ENCODE assay signal across 9 cellular contexts in the genomic region with DNA sequence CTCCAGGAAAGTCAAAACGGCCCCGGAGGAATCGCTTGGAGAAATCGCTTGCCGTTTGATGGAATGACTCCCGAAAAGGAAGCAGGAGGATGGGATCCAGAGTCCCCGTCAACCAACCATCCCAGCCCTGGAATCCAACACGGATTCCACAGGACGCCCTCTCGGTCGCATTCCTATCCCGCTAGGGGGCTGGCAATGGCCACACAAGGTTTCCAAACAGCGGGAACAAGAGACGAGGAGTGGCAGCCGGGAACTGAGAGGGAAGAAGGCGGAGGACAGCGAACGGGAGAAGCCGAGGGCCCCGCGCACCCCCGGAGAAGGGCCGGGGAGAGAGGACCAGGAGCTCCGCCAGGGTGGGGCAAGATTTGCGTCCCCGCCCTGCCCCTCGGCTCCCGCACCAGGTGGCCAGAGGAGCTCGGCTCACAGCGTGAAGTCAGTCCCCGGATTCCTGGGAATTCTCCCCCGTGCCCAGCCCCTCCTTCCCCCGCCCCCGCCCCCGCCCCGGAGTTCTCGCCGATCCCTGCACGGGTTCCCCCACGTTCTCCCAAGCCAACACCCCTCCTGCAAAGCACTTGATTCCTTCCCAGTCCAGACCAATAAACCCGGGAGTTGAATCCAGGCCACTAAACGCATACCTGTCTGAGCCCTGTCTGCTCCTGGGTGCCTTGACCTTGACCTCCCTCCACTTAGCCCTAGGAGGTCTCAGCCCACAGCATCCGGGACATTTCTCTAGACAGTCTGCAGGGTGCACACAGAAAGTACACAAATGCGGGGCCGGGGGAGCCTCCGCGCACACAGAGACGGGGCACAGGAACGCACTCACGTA. TPM values are rescaled to one million over a fixed set of nuclear protein-coding genes. Genes with fewer than 3 reads are reported as not detected.
A peak's percentile ranks its signal among the peaks of the same experiment; 100 is the strongest.
DNase-seq lines count a peak whose midpoint lies in the region; ATAC-seq and TF ChIP-seq lines count a peak whose summit lies in the region.
"Had no signal": no experiment of that assay in that cellular context is flagged by ENCODE, and none has a peak within 500 bp of the region (broad histone marks: within the 10 kb centered on the region; RNA-seq: fewer than 3 reads in every experiment).

No MANE protein-coding gene starts in this region.

- no peaks in the 10 kb centered on the region for H3K9me3 Mint-ChIP-seq in WTC11
- H3K9me3 Mint-ChIP-seq in stimulated activated naive CD8-positive, alpha-beta T cell treated with anti-CD3 and anti-CD28 coated beads, Interleukin-15, amount 100 ng/mL, for 72 hours = no peaks in the 10 kb centered on the region

- H3K4me3 Mint-ChIP-seq in WTC11 = peak overlapping the region; percentile 75
- H3K4me3 Mint-ChIP-seq in stimulated activated naive CD8-positive, alpha-beta T cell treated with anti-CD3 and anti-CD28 coated beads, Interleukin-15, amount 100 ng/mL, for 72 hours = peak overlapping the region in 1 of 2 donors; percentile 26

- peak overlapping the region; percentile 57 for H3K27ac Mint-ChIP-seq in WTC11
- no peak overlapping the region for H3K27ac Mint-ChIP-seq in stimulated activated naive CD8-positive, alpha-beta T cell treated with anti-CD3 and anti-CD28 coated beads, Interleukin-15, amount 100 ng/mL, for 72 hours

- no peak for TF ChIP-seq CTCF in WTC11 (IDR thresholded peaks at IDR 0.05)

- peak; percentile 33 for ATAC-seq in WTC11
- ATAC-seq in stimulated activated naive CD8-positive, alpha-beta T cell treated with anti-CD3 and anti-CD28 coated beads, Interleukin-15, amount 100 ng/mL, for 72 hours = peak; percentile 36
- no peak for ATAC-seq in GM21423 (IDR thresholded peaks at IDR 0.05; ENCODE audit: unreplicated experiment)

- CTCF ChIA-PET in WTC11 (lab: Charles Lee) = interaction anchor here (0.9 to 1.8 kb wide), 2 partner anchors 10 to 118 kb away, joined by 4 to 5 read pairs; no protein-coding TSS in a partner anchor

- H3K36me3 Mint-ChIP-seq in WTC11 = peaks cover 7% of the 10 kb centered on the region; the same call in 1 of the 2 replicates

- peaks cover 50% of the 10 kb centered on the region for H3K4me1 Mint-ChIP-seq in WTC11
- peaks cover 5% of the 10 kb centered on the region for H3K4me1 Mint-ChIP-seq in stimulated activated naive CD8-positive, alpha-beta T cell treated with anti-CD3 and anti-CD28 coated beads, Interleukin-15, amount 100 ng/mL, for 72 hours

- DNase-seq in NCI-H1417 (lab: John Stamatoyannopoulos, UW) = peak in 2 of 3 experiments; percentile 13 to 46
- no peak for DNase-seq in NCI-H1417 treated with DMSO at 0.1 percent for 48 hours (lab: John Stamatoyannopoulos, UW)
- DNase-seq in WTC11 (ENCODE audit: low spot score) = peak; percentile 65
- DNase-seq in islet precursor cell = peak; percentile 77
- DNase-seq in stimulated activated naive CD8-positive, alpha-beta T cell treated with anti-CD3 and anti-CD28 coated beads, Interleukin-15, amount 100 ng/mL, for 72 hours = no peak
- DNase-seq in GM19238 (ENCODE audit: insufficient read length, low spot score) = no peak
- DNase-seq in RPMI8226 = no peak
- DNase-seq: activated gamma-delta T cell had no signal

- H3K27me3 Mint-ChIP-seq in WTC11 (ENCODE audit: low read depth) = peaks cover 3% of the 10 kb centered on the region; the same call in 1 of the 2 replicates
- H3K27me3 Mint-ChIP-seq in stimulated activated naive CD8-positive, alpha-beta T cell treated with anti-CD3 and anti-CD28 coated beads, Interleukin-15, amount 100 ng/mL, for 72 hours = peaks cover 41% of the 10 kb centered on the region

- POLR2A ChIA-PET in WTC11 (lab: Charles Lee) = interaction anchor here (0.7 kb wide), 1 partner anchor 97 kb away, joined by 3 read pairs; a partner anchor contains a TSS

TF ChIP-seq in WTC11, 78 proteins besides CTCF, POLR2A, EP300 and RAD21:
- TF ChIP-seq ESRRA (CRISPR knock-in tag; IDR thresholded peaks at IDR 0.05; ENCODE audit: borderline replicate concordance) (no peak), MYBL2 (CRISPR knock-in tag; IDR thresholded peaks at IDR 0.05) (no peak), TEAD4 (CRISPR knock-in tag; IDR thresholded peaks at IDR 0.05) (peak; percentile 41; the same call in 1 of the 2 replicates), ZNF423 (CRISPR knock-in tag; IDR thresholded peaks at IDR 0.05) (peak; percentile 43; the same call in 1 of the 2 replicates)
- TF ChIP-seq, protein P1, sequence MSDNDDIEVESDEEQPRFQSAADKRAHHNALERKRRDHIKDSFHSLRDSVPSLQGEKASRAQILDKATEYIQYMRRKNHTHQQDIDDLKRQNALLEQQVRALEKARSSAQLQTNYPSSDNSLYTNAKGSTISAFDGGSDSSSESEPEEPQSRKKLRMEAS (CRISPR knock-in tag; IDR thresholded peaks at IDR 0.05) = no peak

RNA-seq across cellular contexts. Expression of a gene that starts 1.4 kb away (rescaled TPM):
- total RNA-seq in WTC11 (2021) = 120 to 175 TPM (median 161 TPM) in 3 replicates

RNA-seq across cellular contexts. Expression of a gene that starts 34.5 kb away (rescaled TPM):
- total RNA-seq in WTC11 (2021) = 203 to 237 TPM (median 232 TPM) in 3 replicates

RNA-seq across cellular contexts. Expression of a gene that starts 34.8 kb away (rescaled TPM):
- total RNA-seq in WTC11 (2021) = 50.4 to 52.9 TPM (median 52.4 TPM) in 3 replicates

RNA-seq across cellular contexts. Expression of a gene that starts 48.1 kb away (rescaled TPM):
- not detected in 3 replicates for total RNA-seq in WTC11 (2021)

RNA-seq across cellular contexts. Expression of a gene that starts 57.0 kb away (rescaled TPM):
- 40.2 to 55.2 TPM (median 49.4 TPM) in 3 replicates for total RNA-seq in WTC11 (2021)

Comparison
In these comparisons a context has a peak if more than half of its experiments do, and no peak if none do; other contexts are left out.
1. DNase-seq: peak in NCI-H1417 (2 of 3), WTC11 (single experiment) and islet precursor cell (single experiment); none in NCI-H1417 treated with DMSO at 0.1 percent for 48 hours (single experiment), stimulated activated naive CD8-positive, alpha-beta T cell treated with anti-CD3 and anti-CD28 coated beads, Interleukin-15, amount 100 ng/mL, for 72 hours (0 of 2), GM19238 (single experiment) and RPMI8226 (single experiment).